Comparison of ENCODE assay signal across 1 cellular context in genomic region chr19:6752257-6753177, GRCh38.
A peak's percentile ranks its signal among the peaks of the same experiment; 100 is the strongest.
TF ChIP-seq lines count a peak whose summit lies in the region.

No MANE protein-coding gene starts in this region.

TF ChIP-seq in WTC11, 78 proteins besides CTCF, POLR2A, EP300 and RAD21 (continued from another document and continues in another):
- no peak for TF ChIP-seq TCF7 (CRISPR knock-in tag; IDR thresholded peaks at IDR 0.05; ENCODE audit: low read depth)
- TF ChIP-seq ZMAT4 (CRISPR knock-in tag; IDR thresholded peaks at IDR 0.05): no peak
- no peak for TF ChIP-seq FOXP1 (CRISPR knock-in tag; IDR thresholded peaks at IDR 0.05; ENCODE audit: borderline replicate concordance)
- no peak for TF ChIP-seq ZNF512 (CRISPR knock-in tag; IDR thresholded peaks at IDR 0.05; ENCODE audit: borderline replicate concordance)
- TF ChIP-seq ELF4 (CRISPR knock-in tag; IDR thresholded peaks at IDR 0.05; ENCODE audit: low read depth): no peak
- no peak for TF ChIP-seq ZBTB43 (CRISPR knock-in tag; IDR thresholded peaks at IDR 0.05)
- no peak for TF ChIP-seq TEAD4 (CRISPR knock-in tag; IDR thresholded peaks at IDR 0.05)
- no peak for TF ChIP-seq STAT6 (CRISPR knock-in tag; conservative IDR thresholded peaks at IDR 0.05; ENCODE audit: low read depth)
- no peak for TF ChIP-seq ATF3 (CRISPR knock-in tag; conservative IDR thresholded peaks at IDR 0.05)
- TF ChIP-seq ETV6 (CRISPR knock-in tag; IDR thresholded peaks at IDR 0.05): 0 out of 2 replicates have a peak, but pooled peaks have one; percentile 4
- TF ChIP-seq HMGXB4 (CRISPR knock-in tag; IDR thresholded peaks at IDR 0.05): no peak
- no peak for TF ChIP-seq ZNF281 (CRISPR knock-in tag; IDR thresholded peaks at IDR 0.05)
- no peak for TF ChIP-seq NFE2L1 (CRISPR knock-in tag; IDR thresholded peaks at IDR 0.05)
- TF ChIP-seq PRRX2 (CRISPR knock-in tag; IDR thresholded peaks at IDR 0.05): no peak
- TF ChIP-seq PRDM15 (CRISPR knock-in tag; IDR thresholded peaks at IDR 0.05): no peak
- TF ChIP-seq CDX4 (CRISPR knock-in tag; IDR thresholded peaks at IDR 0.05; ENCODE audit: borderline replicate concordance): no peak
- TF ChIP-seq SMAD4 (CRISPR knock-in tag; IDR thresholded peaks at IDR 0.05): no peak
- no peak for TF ChIP-seq JAZF1 (CRISPR knock-in tag; IDR thresholded peaks at IDR 0.05)
- TF ChIP-seq GRHL2 (CRISPR knock-in tag; IDR thresholded peaks at IDR 0.05; ENCODE audit: insufficient replicate concordance, severe bottlenecking): no peak
- no peak for TF ChIP-seq ZNF671 (CRISPR knock-in tag; IDR thresholded peaks at IDR 0.05)
- TF ChIP-seq NFYB (CRISPR knock-in tag; conservative IDR thresholded peaks at IDR 0.05; ENCODE audit: low read depth): no peak; the same call in 1 of the 2 replicates
- no peak for TF ChIP-seq E2F4 (CRISPR knock-in tag; IDR thresholded peaks at IDR 0.05; ENCODE audit: borderline replicate concordance, low read depth)
- TF ChIP-seq AR (CRISPR knock-in tag; IDR thresholded peaks at IDR 0.05): no peak
- TF ChIP-seq IRF2 (CRISPR knock-in tag; IDR thresholded peaks at IDR 0.05; ENCODE audit: borderline replicate concordance, low read depth): no peak
- TF ChIP-seq USF2 (CRISPR knock-in tag; IDR thresholded peaks at IDR 0.05): peak; percentile 81
- peak; percentile 48 for TF ChIP-seq ZNF121 (CRISPR knock-in tag; IDR thresholded peaks at IDR 0.05)
- no peak for TF ChIP-seq RELA (CRISPR knock-in tag; IDR thresholded peaks at IDR 0.05; ENCODE audit: borderline replicate concordance)
- TF ChIP-seq TP53 (CRISPR knock-in tag; IDR thresholded peaks at IDR 0.05): 0 out of 2 replicates have a peak, but pooled peaks have one; percentile 41
- peak; percentile 65; the same call in 1 of the 2 replicates for TF ChIP-seq EMX1 (CRISPR knock-in tag; IDR thresholded peaks at IDR 0.05)
- TF ChIP-seq FOXJ3 (CRISPR knock-in tag; IDR thresholded peaks at IDR 0.05; ENCODE audit: borderline replicate concordance): no peak
- TF ChIP-seq NR2C2 (CRISPR knock-in tag; IDR thresholded peaks at IDR 0.05): no peak
- no peak for TF ChIP-seq E2F1 (CRISPR knock-in tag; IDR thresholded peaks at IDR 0.05)
